ENCODE assay signal across 8 cellular contexts in genomic region chr19:45770192-45771101, GRCh38. TPM values are rescaled to one million over a fixed set of nuclear protein-coding genes. Genes with fewer than 3 reads are reported as not detected.
DNase-seq lines count a peak whose midpoint lies in the region; TF ChIP-seq lines count a peak whose summit lies in the region.

No MANE protein-coding gene starts in this region.

- H3K4me2 ChIP-seq in H9 (ENCODE audit: insufficient read depth, insufficient read length, low read length) (peak overlapping the region; percentile 58), MM.1S (ENCODE audit: low read depth, low read length) (peak overlapping the region; percentile 96)

- H3K4me1 ChIP-seq in H9 (ENCODE audit: insufficient read depth, low read length) (peaks cover 3% of the 10 kb centered on the region; the same call in 1 of the 2 replicates), MM.1S (ENCODE audit: low read length) (peaks cover 5% of the 10 kb centered on the region)

- CTCF ChIA-PET in activated naive CD4-positive, alpha-beta T cell treated with anti-CD3 and anti-CD28 coated beads for 36 hours (lab: Charles Lee) = interaction anchor here (0.5 to 6.1 kb wide), 13 partner anchors 9 to 1634 kb away, joined by 3 to 127 read pairs (median 5); partner anchors contain the start of genes DMPK, DMWD and MYPOP

- H3K9me3 ChIP-seq in H9 (ENCODE audit: control insufficient read depth, low read depth, low read length) = no peaks in the 10 kb centered on the region
- no peaks in the 10 kb centered on the region for H3K9me3 ChIP-seq in MM.1S (replicated peaks; ENCODE audit: insufficient read depth, low read length)

- no peak overlapping the region for H3K4ac ChIP-seq in H9 (ENCODE audit: low read depth, low read length)

- peak overlapping the region; percentile 59; the same call in 1 of the 2 replicates for H3K14ac ChIP-seq in H9 (ENCODE audit: insufficient read depth, low read length)

- H3T11ph ChIP-seq in H9 (ENCODE audit: low read length) = no peak overlapping the region

- H3K27me3 Mint-ChIP-seq in H9 (ENCODE audit: low read depth) = peaks cover 3% of the 10 kb centered on the region
- peaks cover 16% of the 10 kb centered on the region for H3K27me3 Mint-ChIP-seq in activated naive CD4-positive, alpha-beta T cell treated with anti-CD3 and anti-CD28 coated beads for 36 hours (ENCODE audit: low read depth)

- H3K27me3 ChIP-seq in H9 (ENCODE audit: insufficient read depth, low read length) = no peaks in the 10 kb centered on the region
- H3K27me3 ChIP-seq in MM.1S (replicated peaks; ENCODE audit: insufficient read depth, low read length) = peaks cover 13% of the 10 kb centered on the region; the same call in 1 of the 2 replicates

- H4K8ac ChIP-seq in H9 (replicated peaks; ENCODE audit: insufficient read length, low read depth, low read length) = no peak overlapping the region

- H3K27ac Mint-ChIP-seq in H9 = peak overlapping the region; percentile 94 to 98 (median 96); a peak in 6 of 7 replicates
- no peak overlapping the region for H3K27ac Mint-ChIP-seq in activated naive CD4-positive, alpha-beta T cell treated with anti-CD3 and anti-CD28 coated beads for 36 hours

- H3K79me1 ChIP-seq in H9 (ENCODE audit: insufficient read depth, low read depth, low read length, poor library complexity, severe bottlenecking) = no peaks in the 10 kb centered on the region

- H3K27ac ChIP-seq in H9 (ENCODE audit: insufficient read length, low read depth, low read length) = no peak overlapping the region
- peak overlapping the region; percentile 76; the same call in 1 of the 2 replicates for H3K27ac ChIP-seq in MM.1S (ENCODE audit: low read length)

- H2BK12ac ChIP-seq in H9 (ENCODE audit: insufficient read length, low read depth, low read length) = no peak overlapping the region

- DNase-seq in ELR (ENCODE audit: low read depth) = peak; percentile 96
- peak; percentile 99 for DNase-seq in H9
- peak; percentile 97 for DNase-seq in MM.1S
- peak; percentile 94 for DNase-seq in SIG-M5 treated with dmso at 0.1 percent for 504 hours (lab: John Stamatoyannopoulos, UW; ENCODE audit: unreplicated experiment)
- DNase-seq in activated naive CD4-positive, alpha-beta T cell treated with anti-CD3 and anti-CD28 coated beads for 36 hours = peak; percentile 89
- peak; percentile 96 for DNase-seq in germinal center (ENCODE audit: low spot score)
- peak; percentile 90 for DNase-seq in non-pigmented ciliary epithelial cell (ENCODE audit: low read depth)
- peak; percentile 91 for DNase-seq in superior temporal gyrus (ENCODE audit: extremely low spot score)

- H3K18ac ChIP-seq in H9 (ENCODE audit: insufficient read length, low read depth, low read length) = peak overlapping the region; percentile 69

- no peak overlapping the region for H4K5ac ChIP-seq in H9 (ENCODE audit: insufficient read length, low read depth, low read length)

- H2BK20ac ChIP-seq in H9 (ENCODE audit: low read depth, low read length, poor library complexity, severe bottlenecking) = no peak overlapping the region

- H3K23me2 ChIP-seq in H9 (ENCODE audit: insufficient read length, low read depth, low read length, poor library complexity, severe bottlenecking) = peaks cover 18% of the 10 kb centered on the region

- H3K4me3 ChIP-seq in MM.1S (ENCODE audit: low read length) = peak overlapping the region; percentile 67

- H4K20me1 ChIP-seq in H9 (ENCODE audit: control insufficient read depth, insufficient read depth, insufficient read length) (no peaks in the 10 kb centered on the region), MM.1S (ENCODE audit: insufficient read depth, low read length) (no peaks in the 10 kb centered on the region)

- no peak overlapping the region for H2BK120ac ChIP-seq in H9 (ENCODE audit: low read depth, low read length, poor library complexity, severe bottlenecking)

- peak overlapping the region; percentile 39 for H3K9ac ChIP-seq in H9 (ENCODE audit: extremely low read depth, insufficient read length, low read length)
- peak overlapping the region; percentile 64 for H3K9ac ChIP-seq in MM.1S (ENCODE audit: low read length)

- H2BK15ac ChIP-seq in H9 (ENCODE audit: low read depth, low read length) = no peak overlapping the region

- H2AFZ ChIP-seq in H9 (ENCODE audit: low read length) (no peak overlapping the region), MM.1S (ENCODE audit: low read length) (peak overlapping the region; percentile 83)

- TF ChIP-seq CTCF in H9 (conservative IDR thresholded peaks at IDR 0.05) (peak; percentile 97), MM.1S (IDR thresholded peaks at IDR 0.05; ENCODE audit: low read length) (peak; percentile 88)

- no peak overlapping the region for H3K23ac ChIP-seq in H9 (ENCODE audit: insufficient read length, low read depth, low read length)

- H4K91ac ChIP-seq in H9 (ENCODE audit: insufficient read length, low read depth, low read length) = no peak overlapping the region

- H3K9me2 ChIP-seq in MM.1S (replicated peaks; ENCODE audit: insufficient read depth, low read length) = no peaks in the 10 kb centered on the region

- no peak overlapping the region for H3K56ac ChIP-seq in H9 (ENCODE audit: insufficient read length, low read depth, low read length)

- peak overlapping the region; percentile 82 to 93 for H3K4me3 Mint-ChIP-seq in H9
- H3K4me3 Mint-ChIP-seq in activated naive CD4-positive, alpha-beta T cell treated with anti-CD3 and anti-CD28 coated beads for 36 hours = peak overlapping the region; percentile 81

- peaks cover 14% of the 10 kb centered on the region for H3F3A ChIP-seq in MM.1S (ENCODE audit: insufficient read depth, low read length)

- peaks cover 5 to 27% (median 15%) of the 10 kb centered on the region in 3 experiments for H3K36me3 Mint-ChIP-seq in H9 (ENCODE audit: insufficient read depth in 1 of 3, low read depth in 3 of 3)
- H3K36me3 Mint-ChIP-seq in activated naive CD4-positive, alpha-beta T cell treated with anti-CD3 and anti-CD28 coated beads for 36 hours (ENCODE audit: low read depth) = no peaks in the 10 kb centered on the region

- WGBS in H9 (ENCODE audit: extremely low coverage, insufficient read length, low lambda C conversion rate) = no CpG with 5 or more reads among the region's 79 CpGs

- H2BK5ac ChIP-seq in H9 (ENCODE audit: insufficient read length, low read length) = no peak overlapping the region

- H3K4me1 Mint-ChIP-seq in H9 = peaks cover 7 to 23% of the 10 kb centered on the region in 2 experiments
- H3K4me1 Mint-ChIP-seq in activated naive CD4-positive, alpha-beta T cell treated with anti-CD3 and anti-CD28 coated beads for 36 hours (ENCODE audit: low read depth) = peaks cover 10% of the 10 kb centered on the region

- H2AK5ac ChIP-seq in H9 (ENCODE audit: insufficient read length, low read length) = no peak overlapping the region

- H3K9me3 Mint-ChIP-seq in H9 = no peaks in the 10 kb centered on the region; a peak in 1 of 5 replicates
- no peaks in the 10 kb centered on the region for H3K9me3 Mint-ChIP-seq in activated naive CD4-positive, alpha-beta T cell treated with anti-CD3 and anti-CD28 coated beads for 36 hours

- intact Hi-C loops in activated naive CD4-positive, alpha-beta T cell treated with anti-CD3 and anti-CD28 coated beads for 36 hours (cut with micrococcal nuclease) = loop anchor here (1.0 kb wide), 6 partner anchors 9 to 225 kb away; partner anchors contain the start of genes CCDC61, MYPOP and SYMPK

- no peaks in the 10 kb centered on the region for H3K36me3 ChIP-seq in MM.1S (replicated peaks; ENCODE audit: insufficient read depth, low read length)

- H3K79me2 ChIP-seq in H9 (ENCODE audit: insufficient read depth, low read length) (no peaks in the 10 kb centered on the region), MM.1S (ENCODE audit: low read length) (no peaks in the 10 kb centered on the region)

RNA-seq across cellular contexts. Expression of gene SIX5, which starts 1.4 kb away (rescaled TPM):
- total RNA-seq in H9 (2021) = 41.6 and 41.7 TPM in 2 replicates
- 1 to 10 TPM; 1.8 to 2.2 TPM for total RNA-seq in activated naive CD4-positive, alpha-beta T cell treated with anti-CD3 and anti-CD28 coated beads for 36 hours

RNA-seq across cellular contexts. Expression of gene DMPK, which starts 11.8 kb away (rescaled TPM):
- total RNA-seq in H9 (2021) = 63.9 and 67.4 TPM in 2 replicates
- total RNA-seq in activated naive CD4-positive, alpha-beta T cell treated with anti-CD3 and anti-CD28 coated beads for 36 hours = 1 to 10 TPM; 6.1 TPM

RNA-seq across cellular contexts. Expression of gene DMWD, which starts 22.2 kb away (rescaled TPM):
- total RNA-seq in H9 (2021) = 70.7 and 75.1 TPM in 2 replicates
- total RNA-seq in activated naive CD4-positive, alpha-beta T cell treated with anti-CD3 and anti-CD28 coated beads for 36 hours = 10 to 100 TPM; 28.6 to 29.1 TPM

RNA-seq across cellular contexts. Expression of gene MEIOSIN, which starts 37.2 kb away (rescaled TPM):
- total RNA-seq in H9 (2021) = 0.07 TPM in 1 of 2 replicates, not detected in the other
- not detected for total RNA-seq in activated naive CD4-positive, alpha-beta T cell treated with anti-CD3 and anti-CD28 coated beads for 36 hours

RNA-seq across cellular contexts. Expression of gene FBXO46, which starts 39.8 kb away (rescaled TPM):
- total RNA-seq in H9 (2021) = 43.6 and 43.9 TPM in 2 replicates
- 10 to 100 TPM; 21.8 to 23.2 TPM for total RNA-seq in activated naive CD4-positive, alpha-beta T cell treated with anti-CD3 and anti-CD28 coated beads for 36 hours

Comparison
In these comparisons a context has a peak if more than half of its experiments do, and no peak if none do; other contexts are left out.
1. RNA of gene SIX5, which starts 1.4 kb away (total RNA-seq): 41.6 to 41.7 TPM in H9; 1.8 to 2.2 TPM in activated naive CD4-positive, alpha-beta T cell treated with anti-CD3 and anti-CD28 coated beads for 36 hours; every median in the first group is over 10 times any median in the second.
2. Peak in every context shown above with its lines, with median percentiles within 50 percentile points of each other: DNase-seq.